Comparison of ENCODE assay signal across 19 cellular contexts in the genomic region with DNA sequence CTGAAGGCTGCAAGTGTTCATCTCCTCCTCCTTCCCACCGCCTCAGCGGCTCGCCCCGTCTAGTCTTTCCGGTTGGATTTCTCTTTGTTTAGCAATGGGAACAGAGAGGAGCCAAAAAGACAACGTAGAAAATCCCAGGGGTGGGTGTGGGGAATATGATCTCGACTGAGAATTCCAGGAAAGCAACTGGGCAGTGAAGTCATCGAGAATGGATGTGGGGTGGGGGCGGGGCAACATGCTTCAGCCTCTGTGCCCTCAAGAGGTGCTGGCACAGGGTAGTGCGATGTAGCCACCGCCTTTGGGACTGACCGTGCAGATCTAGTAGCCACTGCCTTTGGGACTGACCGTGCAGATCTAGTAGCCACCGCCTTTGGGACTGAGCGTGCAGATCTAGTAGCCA. TPM values are rescaled to one million over a fixed set of nuclear protein-coding genes. Genes with fewer than 3 reads are reported as not detected.
DNase-seq lines count a peak whose midpoint lies in the region; ATAC-seq lines count a peak whose summit lies in the region.
"Had no signal": no experiment of that assay in that cellular context is flagged by ENCODE, and none has a peak within 500 bp of the region (broad histone marks: within the 10 kb centered on the region; RNA-seq: fewer than 3 reads in every experiment).

No MANE protein-coding gene starts in this region.

- no peak for ATAC-seq in GM18870 (IDR thresholded peaks at IDR 0.05; ENCODE audit: unreplicated experiment)
- no peak for ATAC-seq in HG02870 (IDR thresholded peaks at IDR 0.05; ENCODE audit: unreplicated experiment)

- peak; percentile 39 for DNase-seq in EL
- peak; percentile 34 for DNase-seq in M059J (ENCODE audit: low read depth)
- DNase-seq in left kidney (ENCODE audit: low read depth, low spot score), result peak; percentile 49
- peak; percentile 36 for DNase-seq in renal cortical epithelial cell (ENCODE audit: low read depth)
- DNase-seq in NCI-H1105 treated with DMSO at 0.1 percent for 48 hours (lab: John Stamatoyannopoulos, UW), result no peak
- DNase-seq in NCI-H510A treated with DMSO at 0.1 percent for 48 hours (lab: John Stamatoyannopoulos, UW), result no peak
- DNase-seq: ACHN; CD4-positive, alpha-beta T cell; DMS79 treated with DMSO at 0.1 percent for 48 hours; KG1; MM.1S; NCI-H1105; NCI-H187 treated with DMSO at 0.1 percent for 48 hours; NCI-H446 treated with DMSO at 0.1 percent for 48 hours; Peyer's patch; Right ventricle myocardium superior had no signal

RNA-seq across cellular contexts. Expression of gene MSX2, which starts 13.0 kb away (rescaled TPM):
- not detected in 2 replicates for total RNA-seq in M059J (2014; rRNA removed; shearing (Covaris generic))
- total RNA-seq in renal cortical epithelial cell, result 0.69 and 1.1 TPM in 2 replicates
- total RNA-seq: B cell had no signal

Comparison
In these comparisons a context has a peak if more than half of its experiments do, and no peak if none do; other contexts are left out.
1. DNase-seq: peak in EL (single experiment), M059J (single experiment), left kidney (single experiment) and renal cortical epithelial cell (single experiment); none in NCI-H1105 treated with DMSO at 0.1 percent for 48 hours (single experiment) and NCI-H510A treated with DMSO at 0.1 percent for 48 hours (single experiment).